Comparison of ENCODE assay signal across 18 cellular contexts in the genomic region with DNA sequence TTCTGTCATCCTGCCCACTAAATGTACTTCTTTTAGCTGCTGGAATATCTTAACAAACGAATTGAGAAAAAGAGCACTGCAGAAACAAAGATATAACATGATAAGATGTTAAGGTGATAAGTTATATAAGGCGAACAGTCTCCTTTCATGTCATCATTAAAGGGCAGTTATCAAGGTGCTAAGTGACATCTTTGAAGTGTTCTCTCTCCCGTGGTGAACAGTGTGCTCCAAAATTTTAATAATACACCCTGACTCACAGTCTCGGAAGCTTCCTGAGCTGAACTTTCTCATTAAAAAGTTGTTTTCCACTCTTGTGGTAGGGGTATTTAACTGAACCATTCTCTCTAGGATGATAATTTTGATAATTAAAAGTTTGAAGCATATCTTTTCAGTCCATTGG.
DNase-seq lines count a peak whose midpoint lies in the region; ATAC-seq, FAIRE-seq and TF ChIP-seq lines count a peak whose summit lies in the region.
"Had no signal": no experiment of that assay in that cellular context is flagged by ENCODE, and none has a peak within 500 bp of the region (broad histone marks: within the 10 kb centered on the region; RNA-seq: fewer than 3 reads in every experiment).

No MANE protein-coding gene starts in this region.

- no peak for DNase-seq in A549 (ENCODE audit: low read depth in 1 of 2, low spot score in 1 of 2)
- DNase-seq in astrocyte (ENCODE audit: low read depth), result no peak
- no peak for DNase-seq in heart right ventricle
- DNase-seq in pancreas, result no peak
- no peak for DNase-seq in SJCRH30
- no peak for DNase-seq in activated naive CD4-positive, alpha-beta T cell (lab: John Stamatoyannopoulos, UW)
- DNase-seq: Caco-2; CD4-positive, alpha-beta T cell; GF-D8; NCI-H1092 treated with DMSO at 0.1 percent for 48 hours; NCI-H2081; NCI-H2171 treated with DMSO at 0.1 percent for 48 hours; NCI-H446; NCI-H526 treated with DMSO at 0.1 percent for 48 hours had no signal

- H3K9me3 ChIP-seq in A549 (no peaks in the 10 kb centered on the region), astrocyte (ENCODE audit: insufficient read depth, low read depth, low read length) (no peaks in the 10 kb centered on the region), heart right ventricle (no peaks in the 10 kb centered on the region), pancreas (no peaks in the 10 kb centered on the region), SJCRH30 (replicated peaks) (no peaks in the 10 kb centered on the region)
- H3K9me3 ChIP-seq: Caco-2, HAP-1 had no signal

- intact Hi-C loops in heart right ventricle (cut with DNase I), result loop anchor here in 1 of 10 donors (5.0 kb wide), 1 partner anchor 60 kb away; the partner anchor contains the start of gene PLS3
- intact Hi-C loops in pancreas (cut with DNase I), result no loop called here

- H3K4me1 ChIP-seq in A549, result peaks cover 32% of the 10 kb centered on the region
- H3K4me1 ChIP-seq in astrocyte (ENCODE audit: insufficient read depth, low read length), result peaks cover 16% of the 10 kb centered on the region
- H3K4me1 ChIP-seq in heart right ventricle, result peaks cover 0 to 76% (median 11%) of the 10 kb centered on the region in 9 donors
- no peaks in the 10 kb centered on the region for H3K4me1 ChIP-seq in pancreas
- H3K4me1 ChIP-seq in SJCRH30, result no peaks in the 10 kb centered on the region
- H3K4me1 ChIP-seq: Caco-2 had no signal

- H3K4me3 Mint-ChIP-seq in astrocyte (ENCODE audit: unreplicated experiment), result no peak overlapping the region
- H3K4me3 Mint-ChIP-seq: CD4-positive, alpha-beta T cell had no signal

- no peak overlapping the region for H2AFZ ChIP-seq in astrocyte (ENCODE audit: low read depth, low read length)

- H4K20me1 ChIP-seq in astrocyte (ENCODE audit: insufficient read depth, low read length), result no peaks in the 10 kb centered on the region

- H3K79me2 ChIP-seq in astrocyte (ENCODE audit: insufficient read depth, low read length), result peaks cover 67% of the 10 kb centered on the region

- H3K27me3 Mint-ChIP-seq in astrocyte (ENCODE audit: low read depth, unreplicated experiment), result no peaks in the 10 kb centered on the region
- H3K27me3 Mint-ChIP-seq: CD4-positive, alpha-beta T cell had no signal

- H3K4me2 ChIP-seq in A549 (no peak overlapping the region), astrocyte (ENCODE audit: low read length) (no peak overlapping the region)

- no peak overlapping the region for H3K9ac ChIP-seq in astrocyte (ENCODE audit: low read length)

- peaks cover 13% of the 10 kb centered on the region for H3K4me1 Mint-ChIP-seq in astrocyte (ENCODE audit: low read depth, unreplicated experiment)

- peaks cover 12% of the 10 kb centered on the region for H3K36me3 ChIP-seq in astrocyte (ENCODE audit: insufficient read depth, low read length)
- H3K36me3 ChIP-seq in heart right ventricle, result peaks cover 0 to 48% (median 0%) of the 10 kb centered on the region in 9 donors
- no peaks in the 10 kb centered on the region for H3K36me3 ChIP-seq in pancreas
- H3K36me3 ChIP-seq in SJCRH30, result peaks cover 44% of the 10 kb centered on the region
- H3K36me3 ChIP-seq: HAP-1 had no signal

- CTCF ChIA-PET in A549 (lab: Yijun Ruan, JAX), result interaction anchor here (2.5 kb wide), 1 partner anchor 20 kb away, joined by 10 read pairs; no protein-coding TSS in a partner anchor

- TF ChIP-seq CTCF in A549 (IDR thresholded peaks at IDR 0.05), result no peak
- no peak for TF ChIP-seq CTCF in astrocyte (IDR thresholded peaks at IDR 0.05; ENCODE audit: insufficient read depth, low read depth, low read length)
- no peak for TF ChIP-seq CTCF in heart right ventricle (IDR thresholded peaks at IDR 0.05)
- TF ChIP-seq CTCF in pancreas (IDR thresholded peaks at IDR 0.05), result no peak

- H3K4me3 ChIP-seq in A549 (no peak overlapping the region), astrocyte (ENCODE audit: insufficient read depth, low read depth, low read length) (no peak overlapping the region), heart right ventricle (no peak overlapping the region), pancreas (no peak overlapping the region), SJCRH30 (no peak overlapping the region)
- H3K4me3 ChIP-seq: HAP-1 had no signal

- FAIRE-seq in A549 (lab: Jason Lieb, UNC) (peak; percentile 76), astrocyte (lab: Jason Lieb, UNC) (peak; percentile 64), pancreas (lab: Jason Lieb, UNC) (peak; percentile 34)
- FAIRE-seq: A204.1 had no signal

- POLR2A ChIA-PET in A549 (lab: Yijun Ruan, JAX), result no interaction called here

- no peaks in the 10 kb centered on the region for H3K9me3 Mint-ChIP-seq in astrocyte (ENCODE audit: unreplicated experiment)
- H3K9me3 Mint-ChIP-seq: CD4-positive, alpha-beta T cell had no signal

- no peaks in the 10 kb centered on the region for H3K36me3 Mint-ChIP-seq in astrocyte (ENCODE audit: low read depth, unreplicated experiment)

- H3K27ac ChIP-seq in A549 (no peak overlapping the region), astrocyte (ENCODE audit: low read depth, low read length) (no peak overlapping the region), heart right ventricle (peak overlapping the region in 7 of 10 donors; percentile 18 to 72 (median 58)), pancreas (no peak overlapping the region), SJCRH30 (no peak overlapping the region)

- ATAC-seq in A549 (no peak), heart right ventricle (peak in 4 of 8 donors; percentile 59 to 81 (median 73)), pancreas (no peak), HG03196 (IDR thresholded peaks at IDR 0.05; ENCODE audit: unreplicated experiment) (no peak)
- ATAC-seq: Panc1 had no signal

- no peak for TF ChIP-seq RAD21 in A549 (conservative IDR thresholded peaks at IDR 0.05 in 1 of 2, IDR thresholded peaks at IDR 0.05 in 1 of 2)

- no peak overlapping the region for H3K27ac Mint-ChIP-seq in astrocyte (ENCODE audit: unreplicated experiment)
- H3K27ac Mint-ChIP-seq: CD4-positive, alpha-beta T cell had no signal

- WGBS in A549 (ENCODE audit: missing lambda C conversion rate), result 80% methylated on average over 4 of the region's 4 CpGs
- 44 to 45% methylated on average over 4 of the region's 4 CpGs for WGBS in heart right ventricle, 2 donors
- WGBS in pancreas, 2 donors, result 47 to 68% methylated on average over 4 of the region's 4 CpGs

- TF ChIP-seq EP300 in A549 (IDR thresholded peaks at IDR 0.05), result no peak

- H3K27me3 ChIP-seq in astrocyte (ENCODE audit: insufficient read depth, low read length), result no peaks in the 10 kb centered on the region
- H3K27me3 ChIP-seq in heart right ventricle, result peaks cover 0 to 98% (median 0%) of the 10 kb centered on the region in 7 donors
- H3K27me3 ChIP-seq in pancreas, result peaks cover 0 to 23% (median 0%) of the 10 kb centered on the region in 4 donors
- H3K27me3 ChIP-seq in SJCRH30, result no peaks in the 10 kb centered on the region

- TF ChIP-seq POLR2A in A549 (IDR thresholded peaks at IDR 0.05; ENCODE audit: low read length), result no peak

TF ChIP-seq in A549, 52 proteins besides CTCF, POLR2A, EP300 and RAD21:
- TF ChIP-seq EHMT2 (IDR thresholded peaks at IDR 0.05; ENCODE audit: low read depth), result no peak
- no peak for TF ChIP-seq RCOR1 (IDR thresholded peaks at IDR 0.05; ENCODE audit: low read depth, low read length)
- TF ChIP-seq ZSCAN20 (CRISPR knock-in tag; IDR thresholded peaks at IDR 0.05), result no peak
- TF ChIP-seq CHD4 (IDR thresholded peaks at IDR 0.05; ENCODE audit: borderline replicate concordance), result no peak
- TF ChIP-seq HOXA7 (CRISPR knock-in tag; IDR thresholded peaks at IDR 0.05), result no peak
- TF ChIP-seq BHLHE40 (IDR thresholded peaks at IDR 0.05; ENCODE audit: low read depth, low read length), result no peak
- no peak for TF ChIP-seq JUN (IDR thresholded peaks at IDR 0.05)
- TF ChIP-seq HEYL (CRISPR knock-in tag; IDR thresholded peaks at IDR 0.05), result no peak
- TF ChIP-seq, protein P1, sequence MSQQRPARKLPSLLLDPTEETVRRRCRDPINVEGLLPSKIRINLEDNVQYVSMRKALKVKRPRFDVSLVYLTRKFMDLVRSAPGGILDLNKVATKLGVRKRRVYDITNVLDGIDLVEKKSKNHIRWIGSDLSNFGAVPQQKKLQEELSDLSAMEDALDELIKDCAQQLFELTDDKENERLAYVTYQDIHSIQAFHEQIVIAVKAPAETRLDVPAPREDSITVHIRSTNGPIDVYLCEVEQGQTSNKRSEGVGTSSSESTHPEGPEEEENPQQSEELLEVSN (IDR thresholded peaks at IDR 0.05; ENCODE audit: borderline replicate concordance, low read depth), result no peak
- TF ChIP-seq ESRRA (IDR thresholded peaks at IDR 0.05; ENCODE audit: borderline replicate concordance, low read length), result no peak
- TF ChIP-seq NFE2L2 (conservative IDR thresholded peaks at IDR 0.05; ENCODE audit: low read length), result no peak
- no peak for TF ChIP-seq FOXS1 (CRISPR knock-in tag; IDR thresholded peaks at IDR 0.05)
- TF ChIP-seq TP53 (CRISPR knock-in tag; IDR thresholded peaks at IDR 0.05), result no peak
- no peak for TF ChIP-seq CHD2 (IDR thresholded peaks at IDR 0.05; ENCODE audit: low read length, partially characterized antibody)
- TF ChIP-seq ELK1 (IDR thresholded peaks at IDR 0.05; ENCODE audit: low read depth, low read length), result no peak

Comparison
In these comparisons a context has a peak if more than half of its experiments do, and no peak if none do; other contexts are left out.
1. H3K27ac ChIP-seq: peak in heart right ventricle (7 of 10); none in A549 (0 of 2), astrocyte (single experiment), pancreas (0 of 4) and SJCRH30 (single experiment).